ENCODE assay signal across 31 cellular contexts in genomic region chr10:46052057-46052790, GRCh38. TPM values are rescaled to one million over a fixed set of nuclear protein-coding genes. Genes with fewer than 3 reads are reported as not detected.
A peak's percentile ranks its signal among the peaks of the same experiment; 100 is the strongest.
DNase-seq lines count a peak whose midpoint lies in the region; ATAC-seq and TF ChIP-seq lines count a peak whose summit lies in the region.
"Had no signal": no experiment of that assay in that cellular context is flagged by ENCODE, and none has a peak within 500 bp of the region (broad histone marks: within the 10 kb centered on the region; RNA-seq: fewer than 3 reads in every experiment).

No MANE protein-coding gene starts in this region.

- H4K20me1 ChIP-seq in Loucy (ENCODE audit: insufficient read depth, low read length, poor library complexity, severe bottlenecking): no peaks in the 10 kb centered on the region

- TF ChIP-seq CTCF in Loucy (conservative IDR thresholded peaks at IDR 0.05; ENCODE audit: low read length) (no peak), prostate gland (IDR thresholded peaks at IDR 0.05) (no peak), Peyer's patch (IDR thresholded peaks at IDR 0.05) (no peak)

- 0 out of 2 replicates have a peak, but pooled peaks cover 3% of the 10 kb centered on the region for H3K9me3 ChIP-seq in Loucy (ENCODE audit: insufficient read depth, low read depth, low read length)
- no peaks in the 10 kb centered on the region for H3K9me3 ChIP-seq in prostate gland
- no peaks in the 10 kb centered on the region for H3K9me3 ChIP-seq in Peyer's patch
- H3K9me3 ChIP-seq in right cardiac atrium (ENCODE audit: control insufficient read depth, low read length): no peaks in the 10 kb centered on the region
- H3K9me3 ChIP-seq: adrenal gland, right lobe of liver, upper lobe of left lung had no signal

- H3K9ac ChIP-seq in Loucy (ENCODE audit: low read depth, low read length, poor library complexity, severe bottlenecking): no peak overlapping the region
- H3K9ac ChIP-seq: parathyroid adenoma had no signal

- H3K27me3 ChIP-seq in Loucy (ENCODE audit: insufficient read depth, low read length, poor library complexity, severe bottlenecking) (no peaks in the 10 kb centered on the region), prostate gland (replicated peaks; ENCODE audit: insufficient read depth) (no peaks in the 10 kb centered on the region), Peyer's patch (no peaks in the 10 kb centered on the region), right cardiac atrium (ENCODE audit: control insufficient read depth, insufficient read depth) (no peaks in the 10 kb centered on the region)
- H3K27me3 ChIP-seq: right lobe of liver, upper lobe of left lung had no signal

- H3K79me2 ChIP-seq in Loucy (ENCODE audit: insufficient read depth, low read length): no peaks in the 10 kb centered on the region
- H3K79me2 ChIP-seq: parathyroid adenoma had no signal

- H3K36me3 ChIP-seq in Loucy (ENCODE audit: insufficient read depth, low read length) (no peaks in the 10 kb centered on the region), prostate gland (no peaks in the 10 kb centered on the region), Peyer's patch (no peaks in the 10 kb centered on the region)
- H3K36me3 ChIP-seq: adrenal gland, right lobe of liver, upper lobe of left lung had no signal

- no peak for ATAC-seq in right cardiac atrium
- ATAC-seq: GM12878; right lobe of liver; stimulated activated effector memory CD8-positive, alpha-beta T cell treated with anti-CD3 and anti-CD28 coated beads, Interleukin-12 subunit alpha, Interleukin-12 subunit beta, amount 100 ng/mL, for 72 hours; T-helper 17 cell had no signal

- H3K4me1 ChIP-seq in Loucy (ENCODE audit: insufficient read depth, low read length, poor library complexity, severe bottlenecking) (peaks cover 51% of the 10 kb centered on the region), prostate gland (replicated peaks) (peaks cover 19% of the 10 kb centered on the region), Peyer's patch (no peaks in the 10 kb centered on the region), right cardiac atrium (ENCODE audit: control insufficient read depth, insufficient read depth, low read length) (no peaks in the 10 kb centered on the region)
- H3K4me1 ChIP-seq: adrenal gland, parathyroid adenoma, right lobe of liver, upper lobe of left lung had no signal

- peak overlapping the region; percentile 77 to 81 for H3K27ac ChIP-seq in prostate gland
- H3K27ac ChIP-seq in Peyer's patch: no peak overlapping the region
- H3K27ac ChIP-seq in right cardiac atrium (ENCODE audit: low read length): no peak overlapping the region
- H3K27ac ChIP-seq: adrenal gland, parathyroid adenoma, right lobe of liver, SK-N-MC, upper lobe of left lung had no signal

- H3K4me3 ChIP-seq in Loucy (ENCODE audit: low read length, poor library complexity, severe bottlenecking): no peak overlapping the region
- H3K4me3 ChIP-seq in prostate gland: no peak overlapping the region
- no peak overlapping the region for H3K4me3 ChIP-seq in Peyer's patch
- H3K4me3 ChIP-seq in right cardiac atrium (ENCODE audit: low read length): no peak overlapping the region
- H3K4me3 ChIP-seq: adrenal gland, GM12878, lung, right lobe of liver, SK-N-MC, upper lobe of left lung had no signal

- intact Hi-C loops in prostate gland (cut with DNase I) (no loop called here), right cardiac atrium (cut with DNase I) (no loop called here)

- TF ChIP-seq POLR2A in prostate gland (IDR thresholded peaks at IDR 0.05) (no peak), Peyer's patch (IDR thresholded peaks at IDR 0.05) (no peak)

- H3K4me2 ChIP-seq in Loucy (ENCODE audit: low read depth, low read length, poor library complexity, severe bottlenecking): no peak overlapping the region

- DNase-seq in EH (ENCODE audit: low read depth) (peak; percentile 7), iPS-NIHi11 (ENCODE audit: low spot score) (peak; percentile 20), prostate gland (ENCODE audit: low spot score) (no peak), LoVo (ENCODE audit: low spot score) (no peak), Peyer's patch (no peak), right cardiac atrium (no peak)
- DNase-seq: activated CD4-positive, alpha-beta T cell treated with anti-CD3 and anti-CD28 coated beads for 48 hours; activated naive CD4-positive, alpha-beta T cell treated with anti-CD3 and anti-CD28 coated beads for 36 hours; adrenal gland; C1 segment of cervical spinal cord; EL; KBM-7; NCI-H1417 treated with DMSO at 0.1 percent for 48 hours; NCI-H446; NCI-H774; stimulated activated CD4-positive, alpha-beta T cell treated with anti-CD3 and anti-CD28 coated beads, Interleukin-12 subunit alpha, Interleukin-12 subunit beta, amount 100 ng/mL, for 4 hours; stimulated activated CD4-positive, alpha-beta T cell treated with anti-CD3 and anti-CD28 coated beads, Interleukin-4, amount 100 ng/mL, for 24 hours; T-helper 17 cell; upper lobe of left lung had no signal

- H3F3A ChIP-seq in Loucy (ENCODE audit: low read depth): no peaks in the 10 kb centered on the region

- H3K9me2 ChIP-seq in Loucy (replicated peaks; ENCODE audit: low read depth, low read length): no peaks in the 10 kb centered on the region

- WGBS in prostate gland: 40% methylated on average over 6 of the region's 7 CpGs
- 56% methylated on average over 7 of the region's 7 CpGs for WGBS in right cardiac atrium

- peak overlapping the region; percentile 30; the same call in 1 of the 2 replicates for H2AFZ ChIP-seq in Loucy (ENCODE audit: low read length)
- H2AFZ ChIP-seq: parathyroid adenoma had no signal

RNA-seq across cellular contexts. Expression of gene MSMB, which starts 6.2 kb away (rescaled TPM):
- 1,000 to 10,000 TPM; 1,381 to 2,749 TPM for total RNA-seq in prostate gland
- not detected for total RNA-seq in Peyer's patch
- total RNA-seq in right cardiac atrium: not detected
- polyA plus RNA-seq in right cardiac atrium: not detected
- total RNA-seq: activated naive CD4-positive, alpha-beta T cell treated with anti-CD3 and anti-CD28 coated beads for 36 hours; adrenal gland; cerebellum; GM12878; H4; kidney epithelial cell; subcutaneous adipose tissue; T-helper 17 cell had no signal
- polyA plus RNA-seq: adrenal gland, GM12878, neural cell had no signal

RNA-seq across cellular contexts. Expression of gene NCOA4, which starts 21.8 kb away (rescaled TPM):
- 100 to 1,000 TPM; 131 to 434 TPM for total RNA-seq in prostate gland
- total RNA-seq in Peyer's patch: 100 to 1,000 TPM; 110 to 351 (median 184) TPM
- total RNA-seq in right cardiac atrium: 100 to 1,000 TPM; 173 to 233 (median 222) TPM
- polyA plus RNA-seq in right cardiac atrium: 93.7 TPM

Comparison
In these comparisons a context has a peak if more than half of its experiments do, and no peak if none do; other contexts are left out.
1. DNase-seq: peak in EH (single experiment) and iPS-NIHi11 (single experiment); none in prostate gland (single experiment), LoVo (single experiment), Peyer's patch (0 of 3) and right cardiac atrium (0 of 3).
2. H3K27ac ChIP-seq: peak in prostate gland (2 of 2); none in Peyer's patch (0 of 4) and right cardiac atrium (single experiment).
3. RNA of gene MSMB, which starts 6.2 kb away (total RNA-seq): 1,381 to 2,749 TPM in prostate gland; not detected in Peyer's patch and not detected in right cardiac atrium; every median in the first group is over 1,000 times any median in the second.